Comparison of ENCODE assay signal across 10 cellular contexts in genomic region chrX:11786862-11787261, GRCh38. TPM values are rescaled to one million over a fixed set of nuclear protein-coding genes. Genes with fewer than 3 reads are reported as not detected.
A peak's percentile ranks its signal among the peaks of the same experiment; 100 is the strongest.
DNase-seq lines count a peak whose midpoint lies in the region; ATAC-seq, FAIRE-seq and TF ChIP-seq lines count a peak whose summit lies in the region.
"Had no signal": no experiment of that assay in that cellular context is flagged by ENCODE, and none has a peak within 500 bp of the region (broad histone marks: within the 10 kb centered on the region; RNA-seq: fewer than 3 reads in every experiment).

No MANE protein-coding gene starts in this region.

- H3K27me3 ChIP-seq in small intestine (ENCODE audit: control insufficient read depth in 2 of 2, insufficient read depth in 2 of 2, low read length in 2 of 2) (no peaks in the 10 kb centered on the region), uterus (no peaks in the 10 kb centered on the region)

- H3K9me3 ChIP-seq in small intestine (ENCODE audit: control insufficient read depth, low read depth) (no peaks in the 10 kb centered on the region), uterus (no peaks in the 10 kb centered on the region)

- TF ChIP-seq CTCF in fibroblast of pulmonary artery (IDR thresholded peaks at IDR 0.05; ENCODE audit: low read length, missing control alignments) (no peak), uterus (IDR thresholded peaks at IDR 0.05) (no peak)

- POLR2A ChIA-PET in activated CD8-positive, alpha-beta T cell treated with anti-CD3 and anti-CD28 coated beads, Interleukin-2, amount 10 ng/mL, durations not matched to agents 7 days and 5 days (lab: Charles Lee) = no interaction called here

- no peaks in the 10 kb centered on the region for H3K27me3 Mint-ChIP-seq in activated T-cell treated with anti-CD3 and anti-CD28 coated beads, Interleukin-2, amount 50 U/mL, for 4 hours (ENCODE audit: low read depth)
- H3K27me3 Mint-ChIP-seq in activated CD8-positive, alpha-beta T cell treated with anti-CD3 and anti-CD28 coated beads, Interleukin-2, amount 10 ng/mL, durations not matched to agents 7 days and 5 days (ENCODE audit: low read depth) = no peaks in the 10 kb centered on the region
- no peaks in the 10 kb centered on the region for H3K27me3 Mint-ChIP-seq in activated T-helper 2 cell treated with anti-CD3 and anti-CD28 coated beads, Interferon-gamma antibody, Interleukin-2, Interleukin-4, amounts not matched to agents 10 μg/mL and 5 μg/mL and 100 μg/mL, durations not matched to agents 14 hours and 24 hours and 36 hours (ENCODE audit: low read depth)

- H3K4me3 Mint-ChIP-seq in activated T-cell treated with anti-CD3 and anti-CD28 coated beads, Interleukin-2, amount 50 U/mL, for 4 hours = peak overlapping the region; percentile 19
- H3K4me3 Mint-ChIP-seq in activated CD8-positive, alpha-beta T cell treated with anti-CD3 and anti-CD28 coated beads, Interleukin-2, amount 10 ng/mL, durations not matched to agents 7 days and 5 days = peak overlapping the region; percentile 56
- no peak overlapping the region for H3K4me3 Mint-ChIP-seq in activated T-helper 2 cell treated with anti-CD3 and anti-CD28 coated beads, Interferon-gamma antibody, Interleukin-2, Interleukin-4, amounts not matched to agents 10 μg/mL and 5 μg/mL and 100 μg/mL, durations not matched to agents 14 hours and 24 hours and 36 hours (ENCODE audit: low read depth)

- TF ChIP-seq POLR2A in uterus (IDR thresholded peaks at IDR 0.05) = no peak

- H3K4me1 ChIP-seq in small intestine (ENCODE audit: control insufficient read depth in 2 of 2, insufficient read depth in 1 of 2, low read depth in 1 of 2, low read length in 1 of 2) (no peaks in the 10 kb centered on the region), uterus (no peaks in the 10 kb centered on the region)

- H3K27ac Mint-ChIP-seq in activated CD8-positive, alpha-beta T cell treated with anti-CD3 and anti-CD28 coated beads, Interleukin-2, amount 10 ng/mL, durations not matched to agents 7 days and 5 days = no peak overlapping the region
- H3K27ac Mint-ChIP-seq in activated T-helper 2 cell treated with anti-CD3 and anti-CD28 coated beads, Interferon-gamma antibody, Interleukin-2, Interleukin-4, amounts not matched to agents 10 μg/mL and 5 μg/mL and 100 μg/mL, durations not matched to agents 14 hours and 24 hours and 36 hours = no peak overlapping the region

- peak overlapping the region; percentile 47 for H3K4me3 ChIP-seq in fibroblast of pulmonary artery (replicated peaks; ENCODE audit: low read depth, low read length)
- H3K4me3 ChIP-seq in small intestine (ENCODE audit: low read depth in 1 of 2, low read length in 2 of 2) = no peak overlapping the region
- peak overlapping the region in 1 of 2 donors; percentile 6 for H3K4me3 ChIP-seq in uterus

- DNase-seq in activated T-cell treated with anti-CD3 and anti-CD28 coated beads, Interleukin-2, amount 50 U/mL, for 4 hours = no peak
- DNase-seq in activated T-cell treated with anti-CD3 and anti-CD28 coated beads for 4 hours (no peak), fibroblast of pulmonary artery (ENCODE audit: low read depth) (peak; percentile 12), small intestine (peak; percentile 0), uterus (no peak), DMS 273 (lab: John Stamatoyannopoulos, UW; ENCODE audit: unreplicated experiment) (no peak)
- DNase-seq in activated CD8-positive, alpha-beta T cell treated with anti-CD3 and anti-CD28 coated beads, Interleukin-2, amount 10 ng/mL, durations not matched to agents 7 days and 5 days = no peak
- no peak for DNase-seq in activated T-helper 2 cell treated with anti-CD3 and anti-CD28 coated beads, Interferon-gamma antibody, Interleukin-2, Interleukin-4, amounts not matched to agents 10 μg/mL and 5 μg/mL and 100 μg/mL, durations not matched to agents 14 hours and 24 hours and 36 hours (ENCODE audit: low spot score)
- DNase-seq: NCI-H1694 had no signal

- no peak for FAIRE-seq in small intestine (lab: Jason Lieb, UNC)
- FAIRE-seq: TTC549 had no signal

- CTCF ChIA-PET in activated CD8-positive, alpha-beta T cell treated with anti-CD3 and anti-CD28 coated beads, Interleukin-2, amount 10 ng/mL, durations not matched to agents 7 days and 5 days (lab: Charles Lee) = interaction anchor here (0.7 to 3.1 kb wide), 20 partner anchors 8 to 250 kb away, joined by 3 to 22 read pairs (median 4); partner anchors contain the start of gene MSL3

- H3K4me1 Mint-ChIP-seq in activated T-cell treated with anti-CD3 and anti-CD28 coated beads, Interleukin-2, amount 50 U/mL, for 4 hours (ENCODE audit: low read depth) = peaks cover 13% of the 10 kb centered on the region
- peaks cover 28% of the 10 kb centered on the region for H3K4me1 Mint-ChIP-seq in activated CD8-positive, alpha-beta T cell treated with anti-CD3 and anti-CD28 coated beads, Interleukin-2, amount 10 ng/mL, durations not matched to agents 7 days and 5 days (ENCODE audit: low read depth)
- H3K4me1 Mint-ChIP-seq in activated T-helper 2 cell treated with anti-CD3 and anti-CD28 coated beads, Interferon-gamma antibody, Interleukin-2, Interleukin-4, amounts not matched to agents 10 μg/mL and 5 μg/mL and 100 μg/mL, durations not matched to agents 14 hours and 24 hours and 36 hours (ENCODE audit: low read depth) = peaks cover 9% of the 10 kb centered on the region

- H3K36me3 Mint-ChIP-seq in activated T-cell treated with anti-CD3 and anti-CD28 coated beads, Interleukin-2, amount 50 U/mL, for 4 hours (ENCODE audit: insufficient read depth) = no peaks in the 10 kb centered on the region
- no peaks in the 10 kb centered on the region for H3K36me3 Mint-ChIP-seq in activated CD8-positive, alpha-beta T cell treated with anti-CD3 and anti-CD28 coated beads, Interleukin-2, amount 10 ng/mL, durations not matched to agents 7 days and 5 days (ENCODE audit: low read depth)
- no peaks in the 10 kb centered on the region for H3K36me3 Mint-ChIP-seq in activated T-helper 2 cell treated with anti-CD3 and anti-CD28 coated beads, Interferon-gamma antibody, Interleukin-2, Interleukin-4, amounts not matched to agents 10 μg/mL and 5 μg/mL and 100 μg/mL, durations not matched to agents 14 hours and 24 hours and 36 hours (ENCODE audit: low read depth)

- intact Hi-C loops in uterus (cut with DNase I; ENCODE audit: low total_unique reads) = no loop called here
- intact Hi-C loops in activated T-helper 2 cell treated with anti-CD3 and anti-CD28 coated beads, Interferon-gamma antibody, Interleukin-2, Interleukin-4, amounts not matched to agents 10 μg/mL and 5 μg/mL and 100 μg/mL, durations not matched to agents 14 hours and 24 hours and 36 hours (cut with micrococcal nuclease) = loop anchor here (1.0 kb wide), 1 partner anchor 121 kb away; no protein-coding TSS in a partner anchor

- no peaks in the 10 kb centered on the region for H3K9me3 Mint-ChIP-seq in activated T-cell treated with anti-CD3 and anti-CD28 coated beads, Interleukin-2, amount 50 U/mL, for 4 hours
- H3K9me3 Mint-ChIP-seq in activated CD8-positive, alpha-beta T cell treated with anti-CD3 and anti-CD28 coated beads, Interleukin-2, amount 10 ng/mL, durations not matched to agents 7 days and 5 days (ENCODE audit: insufficient read depth) = no peaks in the 10 kb centered on the region
- H3K9me3 Mint-ChIP-seq in activated T-helper 2 cell treated with anti-CD3 and anti-CD28 coated beads, Interferon-gamma antibody, Interleukin-2, Interleukin-4, amounts not matched to agents 10 μg/mL and 5 μg/mL and 100 μg/mL, durations not matched to agents 14 hours and 24 hours and 36 hours = no peaks in the 10 kb centered on the region

- H3K36me3 ChIP-seq in small intestine (ENCODE audit: control insufficient read depth in 2 of 2, insufficient read depth in 2 of 2, low read length in 2 of 2) (no peaks in the 10 kb centered on the region), uterus (no peaks in the 10 kb centered on the region)

- no peak overlapping the region for H3K27ac ChIP-seq in small intestine (ENCODE audit: low read depth in 1 of 2, low read length in 1 of 2)
- no peak overlapping the region for H3K27ac ChIP-seq in uterus

- ATAC-seq in activated T-cell treated with anti-CD3 and anti-CD28 coated beads, Interleukin-2, amount 50 U/mL, for 4 hours = no peak
- peak; percentile 61 for ATAC-seq in activated CD8-positive, alpha-beta T cell treated with anti-CD3 and anti-CD28 coated beads, Interleukin-2, amount 10 ng/mL, durations not matched to agents 7 days and 5 days

- 33 to 48% (median 38%) methylated on average over 5 of the region's 5 CpGs for WGBS in small intestine, 3 donors

RNA-seq across cellular contexts. Expression of gene MSL3, which starts 28.8 kb away (rescaled TPM):
- 10 to 100 TPM; 37.5 to 41.2 (median 38.3) TPM for total RNA-seq in activated T-cell treated with anti-CD3 and anti-CD28 coated beads, Interleukin-2, amount 50 U/mL, for 4 hours
- 10 to 100 TPM; 49.7 to 50.1 TPM for total RNA-seq in activated CD8-positive, alpha-beta T cell treated with anti-CD3 and anti-CD28 coated beads, Interleukin-2, amount 10 ng/mL, durations not matched to agents 7 days and 5 days
- 10 to 100 TPM; 18.2 to 36.2 (median 25.4) TPM for polyA plus RNA-seq in small intestine
- total RNA-seq in uterus = 10 to 100 TPM; 17.6 to 39.4 (median 30.1) TPM
- 32.5 and 37.6 TPM in 2 replicates for total RNA-seq in activated T-helper 2 cell treated with anti-CD3 and anti-CD28 coated beads, Interferon-gamma antibody, Interleukin-2, Interleukin-4, amounts not matched to agents 10 μg/mL and 5 μg/mL and 100 μg/mL, durations not matched to agents 14 hours and 24 hours and 36 hours

Comparison
In these comparisons a context has a peak if more than half of its experiments do, and no peak if none do; other contexts are left out.
1. DNase-seq: peak in fibroblast of pulmonary artery (single experiment) and small intestine (single experiment); none in activated T-cell treated with anti-CD3 and anti-CD28 coated beads, Interleukin-2, amount 50 U/mL, for 4 hours (single experiment), activated T-cell treated with anti-CD3 and anti-CD28 coated beads for 4 hours (single experiment), activated CD8-positive, alpha-beta T cell treated with anti-CD3 and anti-CD28 coated beads, Interleukin-2, amount 10 ng/mL, durations not matched to agents 7 days and 5 days (single experiment), uterus (0 of 2), DMS 273 (single experiment) and activated T-helper 2 cell treated with anti-CD3 and anti-CD28 coated beads, Interferon-gamma antibody, Interleukin-2, Interleukin-4, amounts not matched to agents 10 μg/mL and 5 μg/mL and 100 μg/mL, durations not matched to agents 14 hours and 24 hours and 36 hours (single experiment).